9 cellular contexts compared by ENCODE assay signal in genomic region chr19:3398114-3398899, GRCh38. TPM values are rescaled to one million over a fixed set of nuclear protein-coding genes. Genes with fewer than 3 reads are reported as not detected.
DNase-seq lines count a peak whose midpoint lies in the region; ATAC-seq lines count a peak whose summit lies in the region.
"Had no signal": no experiment of that assay in that cellular context is flagged by ENCODE, and none has a peak within 500 bp of the region (broad histone marks: within the 10 kb centered on the region; RNA-seq: fewer than 3 reads in every experiment).

No MANE protein-coding gene starts in this region.

- CTCF ChIA-PET in naive thymus-derived CD4-positive, alpha-beta T cell (lab: Charles Lee) = interaction anchor here (1.3 kb wide), 1 partner anchor 31 kb away, joined by 3 read pairs; no protein-coding TSS in a partner anchor

- peak overlapping the region; percentile 98 for H3K27ac ChIP-seq in cingulate gyrus (ENCODE audit: low read depth, low read length)
- H3K27ac ChIP-seq in naive thymus-derived CD4-positive, alpha-beta T cell (ENCODE audit: low read depth, low read length) = no peak overlapping the region

- H3K9me3 ChIP-seq in naive thymus-derived CD4-positive, alpha-beta T cell (ENCODE audit: control insufficient read depth in 2 of 3, low read length in 3 of 3) = no peaks in the 10 kb centered on the region

- DNase-seq in AG20443 (ENCODE audit: low spot score) = peak; percentile 64
- DNase-seq in iPS-NIHi7 (ENCODE audit: extremely low spot score) = peak; percentile 61
- DNase-seq in pons (ENCODE audit: low spot score) = peak; percentile 94
- no peak for DNase-seq in OCI-M2 (lab: John Stamatoyannopoulos, UW; ENCODE audit: unreplicated experiment)
- DNase-seq in NCI-H146 treated with DMSO at 0.1 percent for 48 hours (lab: John Stamatoyannopoulos, UW; ENCODE audit: unreplicated experiment) = no peak
- DNase-seq in naive thymus-derived CD4-positive, alpha-beta T cell = no peak
- DNase-seq: naive B cell had no signal

- intact Hi-C loops in naive thymus-derived CD4-positive, alpha-beta T cell (cut with micrococcal nuclease) = no loop called here

- H3K27me3 ChIP-seq in naive thymus-derived CD4-positive, alpha-beta T cell (ENCODE audit: control insufficient read depth in 2 of 2, insufficient read depth in 2 of 2, low read length in 2 of 2) = no peaks in the 10 kb centered on the region

- no peak overlapping the region for H3K4me3 Mint-ChIP-seq in naive thymus-derived CD4-positive, alpha-beta T cell

- no peak overlapping the region for H3K4me3 ChIP-seq in naive thymus-derived CD4-positive, alpha-beta T cell (ENCODE audit: low read length)

- peaks cover 0 to 15% (median 9%) of the 10 kb centered on the region in 5 donors for H3K36me3 Mint-ChIP-seq in naive thymus-derived CD4-positive, alpha-beta T cell

- no peak overlapping the region for H3K27ac Mint-ChIP-seq in naive thymus-derived CD4-positive, alpha-beta T cell

- H3K4me1 ChIP-seq in naive thymus-derived CD4-positive, alpha-beta T cell (ENCODE audit: control insufficient read depth in 2 of 2, insufficient read depth in 2 of 2, low read length in 2 of 2) = no peaks in the 10 kb centered on the region

- no peak for ATAC-seq in GM21619 (IDR thresholded peaks at IDR 0.05; ENCODE audit: unreplicated experiment)
- no peak for ATAC-seq in naive thymus-derived CD4-positive, alpha-beta T cell

- peaks cover 0 to 12% (median 6%) of the 10 kb centered on the region in 7 donors for H3K4me1 Mint-ChIP-seq in naive thymus-derived CD4-positive, alpha-beta T cell

- peaks cover 0 to 4% (median 0%) of the 10 kb centered on the region in 11 donors for H3K9me3 Mint-ChIP-seq in naive thymus-derived CD4-positive, alpha-beta T cell

- POLR2A ChIA-PET in naive thymus-derived CD4-positive, alpha-beta T cell (lab: Charles Lee) = interaction anchor here (0.7 kb wide), 1 partner anchor 19 kb away, joined by 3 read pairs; no protein-coding TSS in a partner anchor

- H3K36me3 ChIP-seq in naive thymus-derived CD4-positive, alpha-beta T cell (ENCODE audit: control insufficient read depth in 2 of 3, insufficient read depth in 3 of 3, low read length in 3 of 3) = peaks cover 0 to 3% (median 0%) of the 10 kb centered on the region in 3 experiments

- no peaks in the 10 kb centered on the region for H3K27me3 Mint-ChIP-seq in naive thymus-derived CD4-positive, alpha-beta T cell
- H3K27me3 Mint-ChIP-seq: naive B cell had no signal

RNA-seq across cellular contexts. Expression of gene NFIC, which starts 31.9 kb away (rescaled TPM):
- 10 to 100 TPM; 15.0 to 35.2 (median 33.1) TPM for total RNA-seq in naive thymus-derived CD4-positive, alpha-beta T cell
- polyA plus RNA-seq in naive thymus-derived CD4-positive, alpha-beta T cell = 10 to 100 TPM; 12.2 to 24.6 TPM

Comparison
In these comparisons a context has a peak if more than half of its experiments do, and no peak if none do; other contexts are left out.
1. DNase-seq: peak in AG20443 (single experiment), iPS-NIHi7 (single experiment) and pons (single experiment); none in OCI-M2 (single experiment), NCI-H146 treated with DMSO at 0.1 percent for 48 hours (single experiment) and naive thymus-derived CD4-positive, alpha-beta T cell (0 of 9).